Comparison of ENCODE assay signal across 8 cellular contexts in genomic region chr18:55321268-55322175, GRCh38.
DNase-seq lines count a peak whose midpoint lies in the region; ATAC-seq lines count a peak whose summit lies in the region.

No MANE protein-coding gene starts in this region.

- no peaks in the 10 kb centered on the region for H3K27me3 ChIP-seq in BLaER1
- no peaks in the 10 kb centered on the region for H3K27me3 ChIP-seq in neuron (ENCODE audit: insufficient read depth, low read length)

- peaks cover 52% of the 10 kb centered on the region for H3K27me3 Mint-ChIP-seq in activated T-cell treated with anti-CD3 and anti-CD28 coated beads, Interleukin-2, amount 50 U/mL, for 72 hours (ENCODE audit: low read depth)

- peak; percentile 85 for DNase-seq in NCI-H2227 treated with DMSO at 0.1 percent for 48 hours (lab: John Stamatoyannopoulos, UW)
- peak; percentile 35 to 46 for DNase-seq in activated T-cell treated with anti-CD3 and anti-CD28 coated beads, Interleukin-2, amount 50 U/mL, for 72 hours
- DNase-seq in germinal center (ENCODE audit: low spot score), result peak; percentile 44
- DNase-seq in ureter (ENCODE audit: low spot score), result peak; percentile 85

- H3K4me3 Mint-ChIP-seq in activated T-cell treated with anti-CD3 and anti-CD28 coated beads, Interleukin-2, amount 50 U/mL, for 72 hours, result peak overlapping the region; percentile 66 to 83

- peak overlapping the region; percentile 50 for H2AFZ ChIP-seq in neuron (ENCODE audit: low read depth, low read length)

- H3K36me3 Mint-ChIP-seq in activated T-cell treated with anti-CD3 and anti-CD28 coated beads, Interleukin-2, amount 50 U/mL, for 72 hours (ENCODE audit: insufficient read depth in 2 of 2), result peaks cover 0 to 3% of the 10 kb centered on the region in 2 donors

- H3K9ac ChIP-seq in BLaER1, result peak overlapping the region; percentile 75

- H3K4me3 ChIP-seq in BLaER1, result peak overlapping the region; percentile 69
- peak overlapping the region; percentile 63 for H3K4me3 ChIP-seq in neuron (ENCODE audit: low read length)

- peak overlapping the region; percentile 81 for H3K4me2 ChIP-seq in BLaER1

- H3K4me1 Mint-ChIP-seq in activated T-cell treated with anti-CD3 and anti-CD28 coated beads, Interleukin-2, amount 50 U/mL, for 72 hours (ENCODE audit: low read depth), result peaks cover 13% of the 10 kb centered on the region

- no peaks in the 10 kb centered on the region for H3K9me3 Mint-ChIP-seq in activated T-cell treated with anti-CD3 and anti-CD28 coated beads, Interleukin-2, amount 50 U/mL, for 72 hours

- ATAC-seq in GM18861 (IDR thresholded peaks at IDR 0.05; ENCODE audit: unreplicated experiment), result peak; percentile 43
- ATAC-seq in HG03060 (IDR thresholded peaks at IDR 0.05; ENCODE audit: low read depth, unreplicated experiment), result peak; percentile 32
- peak; percentile 56 to 61 for ATAC-seq in activated T-cell treated with anti-CD3 and anti-CD28 coated beads, Interleukin-2, amount 50 U/mL, for 72 hours (replicated peaks in 1 of 2)

- no peak overlapping the region for H3K27ac Mint-ChIP-seq in activated T-cell treated with anti-CD3 and anti-CD28 coated beads, Interleukin-2, amount 50 U/mL, for 72 hours

- H3K4me1 ChIP-seq in BLaER1 (peaks cover 76% of the 10 kb centered on the region), neuron (ENCODE audit: insufficient read depth, low read length) (peaks cover 62% of the 10 kb centered on the region)

- H3K36me3 ChIP-seq in BLaER1 (no peaks in the 10 kb centered on the region), neuron (ENCODE audit: insufficient read depth, low read length) (no peaks in the 10 kb centered on the region)

- peak overlapping the region; percentile 76 for H3K27ac ChIP-seq in BLaER1

- H3K9me3 ChIP-seq in BLaER1 (no peaks in the 10 kb centered on the region), neuron (ENCODE audit: low read length) (no peaks in the 10 kb centered on the region)

- H4K20me1 ChIP-seq in BLaER1, result peaks cover 100% of the 10 kb centered on the region

Comparison
In these comparisons a context has a peak if more than half of its experiments do, and no peak if none do; other contexts are left out.
1. Peak in every context shown above with its lines: DNase-seq, ATAC-seq, H3K4me3 ChIP-seq and H3K27ac ChIP-seq.